ENCODE assay signal across 8 cellular contexts in genomic region chr2:216108310-216108966, GRCh38. TPM values are rescaled to one million over a fixed set of nuclear protein-coding genes. Genes with fewer than 3 reads are reported as not detected.
DNase-seq lines count a peak whose midpoint lies in the region; ATAC-seq and TF ChIP-seq lines count a peak whose summit lies in the region.

No MANE protein-coding gene starts in this region.

- H3K36me3 Mint-ChIP-seq in CD4-positive, alpha-beta T cell (ENCODE audit: low read depth), result peaks cover 46% of the 10 kb centered on the region
- H3K36me3 Mint-ChIP-seq in nephron progenitor cell (ENCODE audit: low read depth), result peaks cover 25% of the 10 kb centered on the region

- H3K36me3 ChIP-seq in colonic mucosa (no peaks in the 10 kb centered on the region), aorta (ENCODE audit: control insufficient read depth in 1 of 2, insufficient read depth in 2 of 2, low read length in 1 of 2) (no peaks in the 10 kb centered on the region)

- TF ChIP-seq CTCF in CD4-positive, alpha-beta T cell (IDR thresholded peaks at IDR 0.05), result no peak
- TF ChIP-seq CTCF in colonic mucosa (IDR thresholded peaks at IDR 0.05) (no peak), nephron progenitor cell (IDR thresholded peaks at IDR 0.05) (no peak)

- peaks cover 50% of the 10 kb centered on the region for H3K4me1 Mint-ChIP-seq in CD4-positive, alpha-beta T cell (ENCODE audit: low read depth)
- peaks cover 77% of the 10 kb centered on the region for H3K4me1 Mint-ChIP-seq in nephron progenitor cell

- H3K27ac Mint-ChIP-seq in CD4-positive, alpha-beta T cell, result peak overlapping the region; percentile 97
- H3K27ac Mint-ChIP-seq in nephron progenitor cell, result peak overlapping the region; percentile 100

- no peak for ATAC-seq in CD4-positive, alpha-beta T cell (ENCODE audit: poor library complexity)
- ATAC-seq in GM18868 (IDR thresholded peaks at IDR 0.05; ENCODE audit: unreplicated experiment), result no peak
- ATAC-seq in aorta (ENCODE audit: low FRiP score), result no peak
- no peak for ATAC-seq in GM19328 (IDR thresholded peaks at IDR 0.05; ENCODE audit: unreplicated experiment)

- POLR2A ChIA-PET in CD4-positive, alpha-beta T cell (lab: Charles Lee), result interaction anchor here (0.7 to 4.7 kb wide), 13 partner anchors 9 to 304 kb away, joined by 3 to 106 read pairs (median 4); partner anchors contain the start of genes PECR, SMARCAL1 and TMEM169

- intact Hi-C loops in CD4-positive, alpha-beta T cell (cut with DNase I, micrococcal nuclease), result loop anchor here in 1 of 2 experiments (5.0 kb wide), 1 partner anchor 36 kb away; no protein-coding TSS in a partner anchor
- intact Hi-C loops in colonic mucosa (cut with DNase I), result no loop called here
- intact Hi-C loops in aorta (cut with DNase I), result no loop called here

- no peaks in the 10 kb centered on the region for H3K27me3 ChIP-seq in CD4-positive, alpha-beta T cell (ENCODE audit: control insufficient read depth, insufficient read depth, low read length)
- H3K27me3 ChIP-seq in colonic mucosa (no peaks in the 10 kb centered on the region), aorta (ENCODE audit: control insufficient read depth in 1 of 2, insufficient read depth in 2 of 2, low read length in 1 of 2) (no peaks in the 10 kb centered on the region)

- no peak overlapping the region for H3K9ac ChIP-seq in colonic mucosa (ENCODE audit: low read depth in 2 of 2, low read length in 2 of 2)

- WGBS in aorta, 2 donors, result 48 to 55% methylated on average over 6 of the region's 6 CpGs

- H3K27ac ChIP-seq in CD4-positive, alpha-beta T cell (ENCODE audit: low read depth, low read length), result no peak overlapping the region
- H3K27ac ChIP-seq in colonic mucosa (peak overlapping the region; percentile 83), aorta (ENCODE audit: low read depth in 1 of 2, low read length in 2 of 2) (no peak overlapping the region)

- H3K4me3 Mint-ChIP-seq in CD4-positive, alpha-beta T cell, result peak overlapping the region; percentile 65
- H3K4me3 Mint-ChIP-seq in nephron progenitor cell, result peak overlapping the region; percentile 100

- H3K4me3 ChIP-seq in colonic mucosa (no peak overlapping the region), aorta (ENCODE audit: low read length in 2 of 2) (no peak overlapping the region)

- no peak for DNase-seq in CD4-positive, alpha-beta T cell
- peak; percentile 29 for DNase-seq in NAMALWA (ENCODE audit: low spot score)
- no peak for DNase-seq in colonic mucosa
- DNase-seq in nephron progenitor cell, result peak; percentile 8
- DNase-seq in aorta, result no peak
- no peak for DNase-seq in NCI-H1092 treated with DMSO at 0.1 percent for 48 hours (lab: John Stamatoyannopoulos, UW)

- H3K9me3 Mint-ChIP-seq in CD4-positive, alpha-beta T cell, result no peaks in the 10 kb centered on the region
- no peaks in the 10 kb centered on the region for H3K9me3 Mint-ChIP-seq in nephron progenitor cell

- H3K4me1 ChIP-seq in colonic mucosa (no peaks in the 10 kb centered on the region), aorta (ENCODE audit: control insufficient read depth in 1 of 2, insufficient read depth in 2 of 2, low read length in 2 of 2) (peaks cover 0 to 2% of the 10 kb centered on the region in 2 donors)

- CTCF ChIA-PET in CD4-positive, alpha-beta T cell (lab: Charles Lee), result interaction anchor here (1.2 to 1.3 kb wide), 2 partner anchors 11 to 33 kb away, joined by 3 to 4 read pairs; no protein-coding TSS in a partner anchor

- no peaks in the 10 kb centered on the region for H3K9me3 ChIP-seq in CD4-positive, alpha-beta T cell (ENCODE audit: control insufficient read depth, low read length)
- H3K9me3 ChIP-seq in colonic mucosa (no peaks in the 10 kb centered on the region), aorta (ENCODE audit: control insufficient read depth, low read length) (no peaks in the 10 kb centered on the region)

- H3K27me3 Mint-ChIP-seq in CD4-positive, alpha-beta T cell, result no peaks in the 10 kb centered on the region
- H3K27me3 Mint-ChIP-seq in nephron progenitor cell (ENCODE audit: low read depth, poor library complexity), result peaks cover 3% of the 10 kb centered on the region

RNA-seq across cellular contexts. Expression of gene XRCC5, which starts 0.7 kb away (rescaled TPM):
- total RNA-seq in CD4-positive, alpha-beta T cell, result 100 to 1,000 TPM; 126 to 129 TPM
- total RNA-seq in colonic mucosa (100 to 1,000 TPM; 205 to 244 TPM), aorta (100 to 1,000 TPM; 170 to 189 TPM)
- polyA plus RNA-seq in aorta, result 10 to 100 TPM; 64.0 to 80.2 TPM

RNA-seq across cellular contexts. Expression of gene TMEM169, which starts 26.7 kb away (rescaled TPM):
- under 1 TPM; 0.27 to 0.53 TPM for total RNA-seq in CD4-positive, alpha-beta T cell
- total RNA-seq in colonic mucosa (under 1 TPM; 0.15 to 0.21 TPM), aorta (under 1 TPM; 0.32 to 0.72 TPM)
- polyA plus RNA-seq in aorta, result not detected

RNA-seq across cellular contexts. Expression of gene PECR, which starts 26.8 kb away (rescaled TPM):
- total RNA-seq in CD4-positive, alpha-beta T cell, result 10 to 100 TPM in 1 of 2 experiments, 1 to 10 TPM in 1; 9.1 to 10.3 TPM
- 10 to 100 TPM; 15.9 to 22.5 TPM for total RNA-seq in colonic mucosa
- 1 to 10 TPM; 3.0 to 5.6 TPM for total RNA-seq in aorta
- 1 to 10 TPM; 2.8 to 9.3 TPM for polyA plus RNA-seq in aorta

Comparison
In these comparisons a context has a peak if more than half of its experiments do, and no peak if none do; other contexts are left out.
1. DNase-seq: peak in NAMALWA (single experiment) and nephron progenitor cell (single experiment); none in CD4-positive, alpha-beta T cell (0 of 10), colonic mucosa (single experiment), aorta (0 of 2) and NCI-H1092 treated with DMSO at 0.1 percent for 48 hours (single experiment).